In genomic region chr3:88921986-88922385, GRCh38 we compare ENCODE assay signal across 16 cellular contexts.
DNase-seq lines count a peak whose midpoint lies in the region; ATAC-seq, FAIRE-seq and TF ChIP-seq lines count a peak whose summit lies in the region.
"Had no signal": no experiment of that assay in that cellular context is flagged by ENCODE, and none has a peak within 500 bp of the region (broad histone marks: within the 10 kb centered on the region; RNA-seq: fewer than 3 reads in every experiment).

No MANE protein-coding gene starts in this region.

- 87% methylated on average over 2 of the region's 2 CpGs; no CpG with 5 or more reads in 1 of the 2 experiments for WGBS in H1 (ENCODE audit: extremely low coverage in 1 of 2, insufficient coverage in 1 of 2, insufficient read length in 1 of 2, insufficient replicate concordance in 2 of 2, low coverage in 1 of 2, low lambda C conversion rate in 2 of 2, missing lambda C conversion rate in 1 of 2), 2 experiments
- 39 to 46% methylated on average over 2 of the region's 2 CpGs for WGBS in body of pancreas, 2 donors

- no peaks in the 10 kb centered on the region for H3K27me3 ChIP-seq in H1 (replicated peaks in 1 of 4; ENCODE audit: control insufficient read depth in 3 of 4, extremely low read depth in 1 of 4, insufficient read depth in 3 of 4, low read length in 3 of 4)
- no peaks in the 10 kb centered on the region for H3K27me3 ChIP-seq in neural progenitor cell
- no peaks in the 10 kb centered on the region for H3K27me3 ChIP-seq in body of pancreas
- H3K27me3 ChIP-seq: BE2C had no signal

- H3K27ac Mint-ChIP-seq in neural progenitor cell: peak overlapping the region; percentile 80
- H3K27ac Mint-ChIP-seq: CD4-positive, alpha-beta memory T cell had no signal

- no peaks in the 10 kb centered on the region for H3K36me3 Mint-ChIP-seq in neural progenitor cell
- H3K36me3 Mint-ChIP-seq: CD4-positive, alpha-beta memory T cell had no signal

- TF ChIP-seq EP300 in H1 (IDR thresholded peaks at IDR 0.05; ENCODE audit: borderline replicate concordance in 1 of 2, low read depth in 2 of 2, low read length in 2 of 2): no peak

- H4K5ac ChIP-seq in H1 (ENCODE audit: insufficient read length, low read depth, low read length): no peak overlapping the region

- no peak overlapping the region for H4K91ac ChIP-seq in H1 (replicated peaks; ENCODE audit: insufficient read length, low read length)

- CTCF ChIA-PET in H1 (lab: Charles Lee; ENCODE audit: partially characterized antibody): interaction anchor here (1.0 kb wide), 1 partner anchor 10 kb away, joined by 4 read pairs; no protein-coding TSS in a partner anchor

- intact Hi-C loops in body of pancreas (cut with DNase I): no loop called here

- H3K18ac ChIP-seq in H1 (ENCODE audit: extremely low read depth, low read length): no peak overlapping the region

- H3K56ac ChIP-seq in H1 (replicated peaks; ENCODE audit: insufficient read length, low read depth, low read length): no peak overlapping the region

- FAIRE-seq in H1 (lab: Jason Lieb, UNC): no peak
- FAIRE-seq: A549, D721Med, H54 had no signal

- H3K4ac ChIP-seq in H1 (replicated peaks; ENCODE audit: insufficient read length, low read depth, low read length): no peak overlapping the region

- no peaks in the 10 kb centered on the region for H3K4me1 ChIP-seq in H1 (replicated peaks in 1 of 4; ENCODE audit: control insufficient read depth in 3 of 4, insufficient read depth in 4 of 4, low read length in 3 of 4)
- H3K4me1 ChIP-seq in neural progenitor cell: no peaks in the 10 kb centered on the region
- H3K4me1 ChIP-seq in body of pancreas: no peaks in the 10 kb centered on the region
- H3K4me1 ChIP-seq: A549, BE2C had no signal

- H2AFZ ChIP-seq in H1 (ENCODE audit: low read length) (0 out of 2 replicates have a peak overlapping the region, but pooled peaks have one; percentile 27), neural progenitor cell (replicated peaks) (no peak overlapping the region)

- no peak for TF ChIP-seq RAD21 in H1 (IDR thresholded peaks at IDR 0.05 in 1 of 2, conservative IDR thresholded peaks at IDR 0.05 in 1 of 2; ENCODE audit: low read depth in 2 of 2, low read length in 2 of 2)

- no peak overlapping the region for H2BK15ac ChIP-seq in H1 (ENCODE audit: low read length)

- no peaks in the 10 kb centered on the region for H4K20me1 ChIP-seq in H1 (replicated peaks in 1 of 2; ENCODE audit: control insufficient read depth in 1 of 2, insufficient read depth in 2 of 2, low read length in 2 of 2)
- no peaks in the 10 kb centered on the region for H4K20me1 ChIP-seq in neural progenitor cell (ENCODE audit: low read depth)

- no peak overlapping the region for H3K14ac ChIP-seq in H1 (ENCODE audit: insufficient read length)

- H3K9ac ChIP-seq in H1 (replicated peaks in 1 of 4; ENCODE audit: extremely low read depth in 1 of 4, low read depth in 3 of 4, low read length in 3 of 4) (no peak overlapping the region), neural progenitor cell (no peak overlapping the region)

- H2AK5ac ChIP-seq in H1 (ENCODE audit: low read depth, low read length): no peak overlapping the region

- no peak for TF ChIP-seq POLR2A in H1 (IDR thresholded peaks at IDR 0.05; ENCODE audit: control extremely low read depth in 1 of 2, low read depth in 2 of 2, low read length in 2 of 2)
- no peak for TF ChIP-seq POLR2A in body of pancreas (IDR thresholded peaks at IDR 0.05)

- H3K4me1 Mint-ChIP-seq in neural progenitor cell: peaks cover 21% of the 10 kb centered on the region
- H3K4me1 Mint-ChIP-seq: CD4-positive, alpha-beta memory T cell had no signal

- no peak overlapping the region for H2BK12ac ChIP-seq in H1 (ENCODE audit: low read depth, low read length)

- H3K4me2 ChIP-seq in H1 (ENCODE audit: insufficient read depth in 1 of 2, low read depth in 2 of 2, low read length in 2 of 2): no peak overlapping the region
- no peak overlapping the region for H3K4me2 ChIP-seq in neural progenitor cell
- H3K4me2 ChIP-seq: A549 had no signal

- H3K4me3 ChIP-seq in H1 (ENCODE audit: extremely low read depth in 1 of 4, insufficient read depth in 2 of 4, low read depth in 3 of 4, low read length in 4 of 4) (no peak overlapping the region), neural progenitor cell (no peak overlapping the region), body of pancreas (no peak overlapping the region)
- H3K4me3 ChIP-seq: A549 had no signal

- DNase-seq in NCI-H524 (lab: John Stamatoyannopoulos, UW) (peak; percentile 43 to 85), H1 (ENCODE audit: low read depth in 1 of 2, low spot score in 2 of 2) (no peak), neural progenitor cell (ENCODE audit: low spot score) (no peak), body of pancreas (no peak), GM20000 (ENCODE audit: low spot score) (no peak)
- DNase-seq: BE2C; CD4-positive, alpha-beta memory T cell; COR-L47; DMS53; GF-D8; IMR-90 had no signal

- H3K27ac ChIP-seq in H1 (ENCODE audit: low read depth, low read length): no peak overlapping the region
- no peak overlapping the region for H3K27ac ChIP-seq in neural progenitor cell
- H3K27ac ChIP-seq in body of pancreas: no peak overlapping the region
- H3K27ac ChIP-seq: A549, C4-2B had no signal

- H3K23ac ChIP-seq in H1 (ENCODE audit: insufficient read length): no peak overlapping the region

- H3K4me3 Mint-ChIP-seq in neural progenitor cell: no peak overlapping the region
- H3K4me3 Mint-ChIP-seq: CD4-positive, alpha-beta memory T cell had no signal

- H4K8ac ChIP-seq in H1 (ENCODE audit: extremely low read depth, insufficient read depth, low read length): no peak overlapping the region

- H3K27me3 Mint-ChIP-seq in neural progenitor cell (ENCODE audit: insufficient read depth, low read depth): no peaks in the 10 kb centered on the region
- H3K27me3 Mint-ChIP-seq: CD4-positive, alpha-beta memory T cell had no signal

- no peak for ATAC-seq in body of pancreas
- no peak for ATAC-seq in HG03135 (IDR thresholded peaks at IDR 0.05; ENCODE audit: unreplicated experiment)
- ATAC-seq: A549 had no signal

- H3K23me2 ChIP-seq in H1 (ENCODE audit: low read depth, low read length): no peaks in the 10 kb centered on the region

- H3K79me1 ChIP-seq in H1 (ENCODE audit: low read depth, low read length): no peaks in the 10 kb centered on the region

- H3K9me3 ChIP-seq in H1 (ENCODE audit: insufficient read depth in 2 of 2, low read depth in 1 of 2, low read length in 1 of 2) (no peaks in the 10 kb centered on the region), neural progenitor cell (ENCODE audit: low read depth) (no peaks in the 10 kb centered on the region), body of pancreas (no peaks in the 10 kb centered on the region)
- H3K9me3 ChIP-seq: A549, BE2C had no signal

- H3K79me2 ChIP-seq in H1 (ENCODE audit: control insufficient read depth in 1 of 2, insufficient read depth in 2 of 2, low read length in 2 of 2) (no peaks in the 10 kb centered on the region), neural progenitor cell (ENCODE audit: low read depth) (no peaks in the 10 kb centered on the region)

- no peaks in the 10 kb centered on the region for H3F3A ChIP-seq in neural progenitor cell (ENCODE audit: low read depth)

- H3K36me3 ChIP-seq in H1 (ENCODE audit: control insufficient read depth in 2 of 4, insufficient read depth in 4 of 4, low read length in 3 of 4): no peaks in the 10 kb centered on the region
- peaks cover 4% of the 10 kb centered on the region for H3K36me3 ChIP-seq in neural progenitor cell
- no peaks in the 10 kb centered on the region for H3K36me3 ChIP-seq in body of pancreas (replicated peaks in 1 of 2; ENCODE audit: insufficient read depth in 1 of 2, low read depth in 2 of 2)
- H3K36me3 ChIP-seq: BE2C had no signal

- H2BK120ac ChIP-seq in H1 (replicated peaks; ENCODE audit: low read depth, low read length): no peak overlapping the region

- H2BK5ac ChIP-seq in H1 (ENCODE audit: low read depth, low read length): no peak overlapping the region

- POLR2A ChIA-PET in H1 (lab: Charles Lee; ENCODE audit: partially characterized antibody): no interaction called here

- no peak overlapping the region for H2BK20ac ChIP-seq in H1 (ENCODE audit: low read length)

- no peaks in the 10 kb centered on the region for H3K9me3 Mint-ChIP-seq in neural progenitor cell

- TF ChIP-seq CTCF in H1 (IDR thresholded peaks at IDR 0.05; ENCODE audit: control extremely low read depth in 1 of 3, insufficient read depth in 1 of 3, low read depth in 1 of 3, low read length in 3 of 3) (no peak), neural progenitor cell (IDR thresholded peaks at IDR 0.05) (no peak), body of pancreas (IDR thresholded peaks at IDR 0.05) (no peak), GM20000 (IDR thresholded peaks at IDR 0.05; ENCODE audit: extremely low read depth, missing control alignments) (no peak)

TF ChIP-seq in H1, 55 proteins besides CTCF, POLR2A, EP300 and RAD21:
- TF ChIP-seq HDAC2 (IDR thresholded peaks at IDR 0.05; ENCODE audit: borderline replicate concordance in 1 of 2, low read depth in 2 of 2, low read length in 2 of 2) (no peak), HDAC6 (IDR thresholded peaks at IDR 0.05; ENCODE audit: low read depth, low read length) (no peak), SP2 (IDR thresholded peaks at IDR 0.05; ENCODE audit: low read length) (no peak), GTF2F1 (IDR thresholded peaks at IDR 0.05; ENCODE audit: borderline replicate concordance, low read depth, low read length) (no peak), NRF1 (IDR thresholded peaks at IDR 0.05; ENCODE audit: low read depth, low read length) (no peak), CREB1 (IDR thresholded peaks at IDR 0.05) (no peak), SAP30 (IDR thresholded peaks at IDR 0.05; ENCODE audit: insufficient read depth, insufficient replicate concordance, low read length) (no peak)
- TF ChIP-seq, protein P1, sequence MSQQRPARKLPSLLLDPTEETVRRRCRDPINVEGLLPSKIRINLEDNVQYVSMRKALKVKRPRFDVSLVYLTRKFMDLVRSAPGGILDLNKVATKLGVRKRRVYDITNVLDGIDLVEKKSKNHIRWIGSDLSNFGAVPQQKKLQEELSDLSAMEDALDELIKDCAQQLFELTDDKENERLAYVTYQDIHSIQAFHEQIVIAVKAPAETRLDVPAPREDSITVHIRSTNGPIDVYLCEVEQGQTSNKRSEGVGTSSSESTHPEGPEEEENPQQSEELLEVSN (IDR thresholded peaks at IDR 0.05): no peak

Comparison
In these comparisons a context has a peak if more than half of its experiments do, and no peak if none do; other contexts are left out.
1. DNase-seq: peak in NCI-H524 (2 of 2); none in H1 (0 of 2), neural progenitor cell (single experiment), body of pancreas (0 of 4) and GM20000 (single experiment).